ENCODE assay signal across 12 cellular contexts in the genomic region with DNA sequence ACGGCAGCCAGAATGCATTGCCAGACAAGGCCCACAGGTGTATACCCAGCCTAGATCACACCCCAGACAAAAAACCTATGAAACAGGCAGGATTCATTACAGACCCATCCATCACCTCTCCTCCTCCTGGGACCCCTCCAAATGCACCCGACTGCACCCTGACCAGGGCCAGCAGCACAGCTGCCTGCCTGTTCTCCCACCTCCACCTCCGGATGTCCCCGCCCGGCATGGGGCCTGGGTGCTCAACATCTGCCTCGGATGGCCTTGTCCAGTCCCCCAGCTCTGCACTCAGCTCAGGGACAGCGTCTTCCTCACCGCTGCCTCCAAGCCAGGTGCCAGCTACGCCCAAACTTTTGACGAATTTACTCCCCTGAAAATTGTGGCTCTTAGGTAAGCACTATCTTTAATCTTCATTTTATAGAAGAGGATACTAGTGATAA.
"Had no signal": no experiment of that assay in that cellular context is flagged by ENCODE, and none has a peak within 500 bp of the region (broad histone marks: within the 10 kb centered on the region; RNA-seq: fewer than 3 reads in every experiment).

No MANE protein-coding gene starts in this region.

- H3K4me3 ChIP-seq: ascending aorta, gastrocnemius medialis, heart left ventricle, pancreas had no signal

- H3K27ac Mint-ChIP-seq: stimulated activated naive CD8-positive, alpha-beta T cell treated with anti-CD3 and anti-CD28 coated beads, Interleukin-15, Interleukin-2, amounts not matched to agents 100 ng/mL and 50 ng/mL, for 24 hours had no signal

- DNase-seq: activated naive CD4-positive, alpha-beta T cell treated with Interleukin-2 at 50 U/mL for 16 hours; cortex of kidney; gastrocnemius medialis; kidney glomerular epithelial cell; mesendoderm; naive thymus-derived CD4-positive, alpha-beta T cell; trophoblast cell had no signal

- H3K9me3 ChIP-seq: ascending aorta, gastrocnemius medialis, heart left ventricle, pancreas had no signal

- ATAC-seq: activated CD4-positive, CD25-positive, alpha-beta regulatory T cell treated with anti-CD3 and anti-CD28 coated beads, Interleukin-2, amount 50 U/mL, for 24 hours; gastrocnemius medialis; naive thymus-derived CD4-positive, alpha-beta T cell; pancreas had no signal

- H3K27me3 ChIP-seq: ascending aorta, gastrocnemius medialis, heart left ventricle, pancreas had no signal

- H3K36me3 ChIP-seq: ascending aorta, gastrocnemius medialis, heart left ventricle, pancreas had no signal

- H3K27ac ChIP-seq: ascending aorta, gastrocnemius medialis, pancreas had no signal

- H3K4me3 Mint-ChIP-seq: stimulated activated naive CD8-positive, alpha-beta T cell treated with anti-CD3 and anti-CD28 coated beads, Interleukin-15, Interleukin-2, amounts not matched to agents 100 ng/mL and 50 ng/mL, for 24 hours had no signal

- H3K27me3 Mint-ChIP-seq: stimulated activated naive CD8-positive, alpha-beta T cell treated with anti-CD3 and anti-CD28 coated beads, Interleukin-15, Interleukin-2, amounts not matched to agents 100 ng/mL and 50 ng/mL, for 24 hours had no signal

- H3K4me1 ChIP-seq: ascending aorta, gastrocnemius medialis, pancreas had no signal
